40 cellular contexts compared by ENCODE assay signal in the genomic region with DNA sequence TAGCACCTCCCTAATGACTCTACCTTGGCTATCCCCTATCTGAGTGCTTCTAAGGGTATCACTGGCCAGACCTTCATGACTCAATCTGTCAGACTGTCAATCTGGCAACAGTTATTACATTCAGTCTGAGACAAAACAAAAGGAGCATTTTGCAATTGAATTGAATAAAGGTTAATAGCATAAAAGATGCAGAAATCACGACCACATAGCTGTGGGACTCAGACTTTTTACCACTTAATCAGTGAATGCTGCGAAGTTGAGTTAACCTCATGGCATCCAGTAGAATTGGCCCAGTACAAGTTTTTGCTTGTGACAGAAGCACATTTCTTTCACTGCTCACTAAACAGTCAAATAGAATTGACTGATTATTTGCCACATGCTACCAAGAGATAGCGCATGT.
"Had no signal": no experiment of that assay in that cellular context is flagged by ENCODE, and none has a peak within 500 bp of the region (broad histone marks: within the 10 kb centered on the region; RNA-seq: fewer than 3 reads in every experiment).

No MANE protein-coding gene starts in this region.

- H3K27me3 ChIP-seq: adrenal gland, ascending aorta, body of pancreas, brain microvascular endothelial cell, breast epithelium, cardiac muscle cell had no signal

- H3K4me1 Mint-ChIP-seq: activated naive CD4-positive, alpha-beta T cell treated with anti-CD3 and anti-CD28 coated beads, Interleukin-2, amount 10 ng/mL, durations not matched to agents 7 days and 5 days; activated naive CD4-positive, alpha-beta T cell treated with anti-CD3 and anti-CD28 coated beads, Interleukin-2, amount 50 U/mL, for 24 hours; activated naive CD8-positive, alpha-beta T cell treated with anti-CD3 and anti-CD28 coated beads for 36 hours; activated naive CD8-positive, alpha-beta T cell treated with anti-CD3 and anti-CD28 coated beads, Interleukin-2, amount 10 ng/mL, durations not matched to agents 7 days and 5 days; activated naive CD8-positive, alpha-beta T cell treated with anti-CD3 and anti-CD28 coated beads, Interleukin-2, amount 50 U/mL, for 24 hours; activated T-helper 17 cell treated with anti-CD3 and anti-CD28 coated beads, Interleukin-2, amount 50 U/mL, for 72 hours had no signal

- ATAC-seq: activated naive CD4-positive, alpha-beta T cell treated with anti-CD3 and anti-CD28 coated beads, Interleukin-2, amount 50 U/mL, for 72 hours; activated naive CD8-positive, alpha-beta T cell treated with anti-CD3 and anti-CD28 coated beads, Interleukin-2, amount 50 U/mL, for 24 hours; activated T-cell treated with anti-CD3 and anti-CD28 coated beads, Interleukin-2, amount 50 U/mL, for 4 hours; activated T-cell treated with anti-CD3 and anti-CD28 coated beads, Interleukin-2, amount 50 U/mL, for 72 hours; activated T-helper 17 cell treated with anti-CD3 and anti-CD28 coated beads, Interleukin-2, amount 50 U/mL, for 72 hours; body of pancreas had no signal

- H3K27ac Mint-ChIP-seq: activated naive CD4-positive, alpha-beta T cell treated with anti-CD3 and anti-CD28 coated beads for 36 hours; activated naive CD4-positive, alpha-beta T cell treated with anti-CD3 and anti-CD28 coated beads, Interleukin-2, amount 10 ng/mL, durations not matched to agents 7 days and 5 days; activated naive CD4-positive, alpha-beta T cell treated with anti-CD3 and anti-CD28 coated beads, Interleukin-2, amount 50 U/mL, for 24 hours; activated naive CD4-positive, alpha-beta T cell treated with anti-CD3 and anti-CD28 coated beads, Interleukin-2, amount 50 U/mL, for 72 hours; activated naive CD8-positive, alpha-beta T cell; activated naive CD8-positive, alpha-beta T cell treated with anti-CD3 and anti-CD28 coated beads for 36 hours; activated naive CD8-positive, alpha-beta T cell treated with anti-CD3 and anti-CD28 coated beads, Interleukin-2, amount 10 ng/mL, durations not matched to agents 7 days and 5 days; activated naive CD8-positive, alpha-beta T cell treated with anti-CD3 and anti-CD28 coated beads, Interleukin-2, amount 50 U/mL, for 24 hours; activated T-cell treated with anti-CD3 and anti-CD28 coated beads, Interleukin-2, amount 50 U/mL, for 24 hours; activated T-cell treated with anti-CD3 and anti-CD28 coated beads, Interleukin-2, amount 50 U/mL, for 72 hours; activated T-helper 1 cell treated with anti-CD3 and anti-CD28 coated beads, Interleukin-12 subunit alpha, Interleukin-12 subunit beta, Interleukin-2, Interleukin-4 antibody, amounts not matched to agents 30 ng/mL and 10 ng/mL and 1 ng/mL, durations not matched to agents 14 hours and 24 hours and 36 hours; activated T-helper 17 cell treated with anti-CD3 and anti-CD28 coated beads, Interleukin-2, amount 50 U/mL, for 72 hours; activated T-helper 2 cell treated with anti-CD3 and anti-CD28 coated beads, Interferon-gamma antibody, Interleukin-2, Interleukin-4, amounts not matched to agents 10 μg/mL and 5 μg/mL and 100 μg/mL, durations not matched to agents 14 hours and 24 hours and 36 hours; brain had no signal

- H3K4me1 ChIP-seq: adrenal gland, ascending aorta, body of pancreas, breast epithelium had no signal

- H3K27me3 Mint-ChIP-seq: activated naive CD4-positive, alpha-beta T cell treated with anti-CD3 and anti-CD28 coated beads, Interleukin-2, amount 10 ng/mL, durations not matched to agents 7 days and 5 days; activated naive CD4-positive, alpha-beta T cell treated with anti-CD3 and anti-CD28 coated beads, Interleukin-2, amount 50 U/mL, for 24 hours; activated naive CD8-positive, alpha-beta T cell; activated naive CD8-positive, alpha-beta T cell treated with anti-CD3 and anti-CD28 coated beads for 36 hours; activated naive CD8-positive, alpha-beta T cell treated with anti-CD3 and anti-CD28 coated beads, Interleukin-2, amount 10 ng/mL, durations not matched to agents 7 days and 5 days; activated naive CD8-positive, alpha-beta T cell treated with anti-CD3 and anti-CD28 coated beads, Interleukin-2, amount 50 U/mL, for 24 hours; activated T-cell treated with anti-CD3 and anti-CD28 coated beads, Interleukin-2, amount 50 U/mL, for 24 hours; activated T-helper 17 cell treated with anti-CD3 and anti-CD28 coated beads, Interleukin-2, amount 50 U/mL, for 72 hours; brain; central memory CD8-positive, alpha-beta T cell had no signal

- H3K4me3 ChIP-seq: adrenal gland, ascending aorta, body of pancreas, breast epithelium, cardiac muscle cell had no signal

- H3K36me3 ChIP-seq: adrenal gland, ascending aorta, brain microvascular endothelial cell, breast epithelium, cardiac muscle cell had no signal

- DNase-seq: activated effector memory CD4-positive, alpha-beta T cell treated with anti-CD3 and anti-CD28 coated beads, Interleukin-2, amount 50 U/mL, for 16 hours; activated effector memory CD4-positive, alpha-beta T cell treated with Interleukin-2 at 50 U/mL for 16 hours; activated gamma-delta T cell; activated gamma-delta T cell treated with Interleukin-2 at 50 U/mL for 16 hours; activated naive CD4-positive, alpha-beta T cell; activated naive CD4-positive, alpha-beta T cell treated with anti-CD3 and anti-CD28 coated beads for 36 hours; activated naive CD4-positive, alpha-beta T cell treated with anti-CD3 and anti-CD28 coated beads, Interleukin-2, amount 10 ng/mL, durations not matched to agents 7 days and 5 days; activated naive CD4-positive, alpha-beta T cell treated with anti-CD3 and anti-CD28 coated beads, Interleukin-2, amount 50 U/mL, for 16 hours; activated naive CD4-positive, alpha-beta T cell treated with Interleukin-2 at 50 U/mL for 16 hours; activated naive CD8-positive, alpha-beta T cell treated with anti-CD3 and anti-CD28 coated beads for 36 hours; activated naive CD8-positive, alpha-beta T cell treated with anti-CD3 and anti-CD28 coated beads, Interleukin-2, amount 10 ng/mL, durations not matched to agents 7 days and 5 days; activated naive CD8-positive, alpha-beta T cell treated with anti-CD3 and anti-CD28 coated beads, Interleukin-2, amount 50 U/mL, for 24 hours; activated T-cell treated with anti-CD3 and anti-CD28 coated beads, Interleukin-2, amount 50 U/mL, for 1 hour; activated T-cell treated with anti-CD3 and anti-CD28 coated beads, Interleukin-2, amount 50 U/mL, for 24 hours; activated T-cell treated with anti-CD3 and anti-CD28 coated beads, Interleukin-2, amount 50 U/mL, for 4 hours; activated T-cell treated with anti-CD3 and anti-CD28 coated beads, Interleukin-2, amount 50 U/mL, for 48 hours; activated T-cell treated with anti-CD3 and anti-CD28 coated beads, Interleukin-2, amount 50 U/mL, for 72 hours; adrenal gland; amniotic stem cell; amygdala; anterior cingulate cortex; aorta; body of pancreas; brain microvascular endothelial cell; caudate nucleus; central memory CD4-positive, alpha-beta T cell; cerebellar nuclear complex had no signal

- H3K9me3 ChIP-seq: adrenal gland, ascending aorta, body of pancreas, breast epithelium had no signal

- H3K27ac ChIP-seq: adrenal gland, ascending aorta, body of pancreas, brain microvascular endothelial cell, breast epithelium, cardiac muscle cell had no signal

- H3K4me3 Mint-ChIP-seq: activated naive CD4-positive, alpha-beta T cell treated with anti-CD3 and anti-CD28 coated beads for 36 hours; activated naive CD4-positive, alpha-beta T cell treated with anti-CD3 and anti-CD28 coated beads, Interleukin-2, amount 10 ng/mL, durations not matched to agents 7 days and 5 days; activated naive CD4-positive, alpha-beta T cell treated with anti-CD3 and anti-CD28 coated beads, Interleukin-2, amount 50 U/mL, for 24 hours; activated naive CD8-positive, alpha-beta T cell; activated naive CD8-positive, alpha-beta T cell treated with anti-CD3 and anti-CD28 coated beads for 36 hours; activated naive CD8-positive, alpha-beta T cell treated with anti-CD3 and anti-CD28 coated beads, Interleukin-2, amount 10 ng/mL, durations not matched to agents 7 days and 5 days; activated naive CD8-positive, alpha-beta T cell treated with anti-CD3 and anti-CD28 coated beads, Interleukin-2, amount 50 U/mL, for 24 hours; activated T-cell treated with anti-CD3 and anti-CD28 coated beads, Interleukin-2, amount 50 U/mL, for 24 hours; activated T-cell treated with anti-CD3 and anti-CD28 coated beads, Interleukin-2, amount 50 U/mL, for 4 hours; activated T-cell treated with anti-CD3 and anti-CD28 coated beads, Interleukin-2, amount 50 U/mL, for 72 hours; activated T-helper 1 cell treated with anti-CD3 and anti-CD28 coated beads, Interleukin-12 subunit alpha, Interleukin-12 subunit beta, Interleukin-2, Interleukin-4 antibody, amounts not matched to agents 30 ng/mL and 10 ng/mL and 1 ng/mL, durations not matched to agents 14 hours and 24 hours and 36 hours; activated T-helper 17 cell treated with anti-CD3 and anti-CD28 coated beads, Interleukin-2, amount 50 U/mL, for 72 hours; brain; central memory CD8-positive, alpha-beta T cell had no signal

- H3K9me3 Mint-ChIP-seq: activated naive CD4-positive, alpha-beta T cell treated with anti-CD3 and anti-CD28 coated beads for 36 hours; activated naive CD4-positive, alpha-beta T cell treated with anti-CD3 and anti-CD28 coated beads, Interleukin-2, amount 10 ng/mL, durations not matched to agents 7 days and 5 days; activated naive CD4-positive, alpha-beta T cell treated with anti-CD3 and anti-CD28 coated beads, Interleukin-2, amount 50 U/mL, for 24 hours; activated naive CD8-positive, alpha-beta T cell treated with anti-CD3 and anti-CD28 coated beads for 36 hours; activated T-cell treated with anti-CD3 and anti-CD28 coated beads, Interleukin-2, amount 50 U/mL, for 4 hours; central memory CD8-positive, alpha-beta T cell had no signal

- H3K36me3 Mint-ChIP-seq: activated naive CD4-positive, alpha-beta T cell treated with anti-CD3 and anti-CD28 coated beads, Interleukin-2, amount 10 ng/mL, durations not matched to agents 7 days and 5 days; activated naive CD8-positive, alpha-beta T cell treated with anti-CD3 and anti-CD28 coated beads for 36 hours; brain had no signal

- FAIRE-seq: astrocyte, bronchial epithelial cell had no signal
